ENCODE assay signal across 2 cellular contexts in genomic region chr19:943551-944170, GRCh38.
TF ChIP-seq lines count a peak whose summit lies in the region.

No MANE protein-coding gene starts in this region.

TF ChIP-seq in GM12891, 5 proteins besides CTCF, POLR2A, EP300 and RAD21:
- TF ChIP-seq POLR2AphosphoS5 (IDR thresholded peaks at IDR 0.05; ENCODE audit: low read depth, low read length): no peak
- TF ChIP-seq SPI1 (IDR thresholded peaks at IDR 0.05; ENCODE audit: low read depth, low read length): no peak
- TF ChIP-seq TAF1 (IDR thresholded peaks at IDR 0.05; ENCODE audit: low read depth, low read length): no peak
- no peak for TF ChIP-seq POU2F2 (IDR thresholded peaks at IDR 0.05; ENCODE audit: low read depth, low read length)
- no peak for TF ChIP-seq PAX5 (IDR thresholded peaks at IDR 0.05; ENCODE audit: insufficient read depth, low read length, severe bottlenecking)

TF ChIP-seq in GM12878, 131 proteins besides CTCF, POLR2A, EP300 and RAD21:
- TF ChIP-seq SP1 (IDR thresholded peaks at IDR 0.05; ENCODE audit: low read depth, low read length): no peak
- no peak for TF ChIP-seq PAX8 (IDR thresholded peaks at IDR 0.05)
- TF ChIP-seq ZNF384 (IDR thresholded peaks at IDR 0.05; ENCODE audit: borderline replicate concordance, low read depth, low read length): no peak
- no peak for TF ChIP-seq DPF2 (IDR thresholded peaks at IDR 0.05)
